1 cellular context compared by ENCODE assay signal in genomic region chr10:62980697-62981495, GRCh38.
TF ChIP-seq lines count a peak whose summit lies in the region.

No MANE protein-coding gene starts in this region.

TF ChIP-seq in GM23338, 12 proteins besides CTCF, POLR2A, EP300 and RAD21 (continued from another document):
- TF ChIP-seq ZNF462 (CRISPR knock-in tag; IDR thresholded peaks at IDR 0.05), result peak; percentile 16; the same call in 1 of the 2 replicates
